In genomic region chr6:97978855-97979271, GRCh38 we compare ENCODE assay signal across 12 cellular contexts.
DNase-seq lines count a peak whose midpoint lies in the region; ATAC-seq and TF ChIP-seq lines count a peak whose summit lies in the region.
"Had no signal": no experiment of that assay in that cellular context is flagged by ENCODE, and none has a peak within 500 bp of the region (broad histone marks: within the 10 kb centered on the region; RNA-seq: fewer than 3 reads in every experiment).

No MANE protein-coding gene starts in this region.

- no peaks in the 10 kb centered on the region for H3K4me1 ChIP-seq in PC-9 (replicated peaks; ENCODE audit: insufficient read depth)
- no peaks in the 10 kb centered on the region for H3K4me1 ChIP-seq in osteoblast (ENCODE audit: insufficient read depth, low read length)
- H3K4me1 ChIP-seq in vagina, result no peaks in the 10 kb centered on the region
- H3K4me1 ChIP-seq: Peyer's patch had no signal

- H3K4me3 ChIP-seq in PC-9, result no peak overlapping the region
- no peak overlapping the region for H3K4me3 ChIP-seq in osteoblast (ENCODE audit: insufficient read depth, low read length)
- H3K4me3 ChIP-seq in vagina, result no peak overlapping the region
- H3K4me3 ChIP-seq: Peyer's patch had no signal

- H3F3A ChIP-seq in PC-9 (ENCODE audit: insufficient read depth, low read depth), result no peaks in the 10 kb centered on the region

- H4K20me1 ChIP-seq in PC-9 (ENCODE audit: insufficient read depth) (no peaks in the 10 kb centered on the region), osteoblast (ENCODE audit: insufficient read depth, low read length) (no peaks in the 10 kb centered on the region)

- H3K4me2 ChIP-seq in PC-9 (no peak overlapping the region), osteoblast (ENCODE audit: insufficient read depth, low read length) (no peak overlapping the region)

- H3K79me2 ChIP-seq in PC-9 (ENCODE audit: low read depth), result no peaks in the 10 kb centered on the region
- no peaks in the 10 kb centered on the region for H3K79me2 ChIP-seq in osteoblast (ENCODE audit: insufficient read depth, low read length)

- H3K36me3 ChIP-seq in PC-9 (ENCODE audit: low read depth), result no peaks in the 10 kb centered on the region
- no peaks in the 10 kb centered on the region for H3K36me3 ChIP-seq in osteoblast (ENCODE audit: insufficient read depth, low read length)
- no peaks in the 10 kb centered on the region for H3K36me3 ChIP-seq in vagina
- H3K36me3 ChIP-seq: Peyer's patch had no signal

- H3K27me3 ChIP-seq in PC-9 (ENCODE audit: insufficient read depth, low read depth) (no peaks in the 10 kb centered on the region), osteoblast (ENCODE audit: insufficient read depth, low read length) (no peaks in the 10 kb centered on the region), vagina (no peaks in the 10 kb centered on the region)
- H3K27me3 ChIP-seq: Peyer's patch had no signal

- POLR2A ChIA-PET in HEK293T (lab: Yijun Ruan, JAX) (no interaction called here), PC-9 (lab: Charles Lee; ENCODE audit: unreplicated experiment) (no interaction called here)

- no peak for TF ChIP-seq POLR2A in vagina (IDR thresholded peaks at IDR 0.05)

- H3K27ac ChIP-seq in PC-9, result no peak overlapping the region
- no peak overlapping the region for H3K27ac ChIP-seq in osteoblast (ENCODE audit: low read depth, low read length)
- H3K27ac ChIP-seq in vagina, result no peak overlapping the region
- H3K27ac ChIP-seq: Peyer's patch had no signal

- no peak overlapping the region for H2AFZ ChIP-seq in PC-9
- no peak overlapping the region for H2AFZ ChIP-seq in osteoblast (ENCODE audit: low read length)

- intact Hi-C loops in PC-9 (cut with micrococcal nuclease; ENCODE audit: unreplicated experiment) (no loop called here), vagina (cut with DNase I) (no loop called here)

- H3K9me2 ChIP-seq in PC-9 (ENCODE audit: insufficient read depth), result no peaks in the 10 kb centered on the region

- H3K9me3 ChIP-seq in PC-9 (ENCODE audit: insufficient read depth, low read depth) (no peaks in the 10 kb centered on the region), osteoblast (ENCODE audit: low read depth, low read length) (no peaks in the 10 kb centered on the region), vagina (no peaks in the 10 kb centered on the region)
- H3K9me3 ChIP-seq: Peyer's patch had no signal

- DNase-seq in D341Med (ENCODE audit: low spot score), result peak; percentile 21
- DNase-seq in HEK293T (ENCODE audit: extremely low spot score), result peak; percentile 35
- peak; percentile 30 for DNase-seq in RPMI8226
- DNase-seq in iPS-NIHi7 (ENCODE audit: extremely low spot score), result peak; percentile 45
- DNase-seq in PC-9, result no peak
- no peak for DNase-seq in osteoblast (ENCODE audit: insufficient read length, low spot score, missing footprints)
- DNase-seq in vagina (ENCODE audit: extremely low spot score in 2 of 2), result no peak
- DNase-seq: activated CD8-positive, alpha-beta memory T cell treated with anti-CD3 and anti-CD28 coated beads, Interleukin-2, amount 50 U/mL, for 4 hours; activated naive CD8-positive, alpha-beta T cell treated with anti-CD3 and anti-CD28 coated beads, Interleukin-2, amount 50 U/mL, for 24 hours; cortex of kidney had no signal

- CTCF ChIA-PET in HEK293T (lab: Yijun Ruan, JAX), result no interaction called here
- CTCF ChIA-PET in PC-9 (lab: Charles Lee), result no interaction called here

- no peak for ATAC-seq in GM18867 (IDR thresholded peaks at IDR 0.05; ENCODE audit: unreplicated experiment)
- ATAC-seq: activated naive CD8-positive, alpha-beta T cell treated with anti-CD3 and anti-CD28 coated beads, Interleukin-2, amount 50 U/mL, for 24 hours had no signal

- no TSS peak for BruUV-seq in PC-9 (replicated peaks; lab: Mats Ljungman, UMichigan)

- TF ChIP-seq CTCF in PC-9 (conservative IDR thresholded peaks at IDR 0.05) (no peak), osteoblast (IDR thresholded peaks at IDR 0.05; ENCODE audit: extremely low read depth, low read depth, low read length) (no peak), vagina (IDR thresholded peaks at IDR 0.05) (no peak)

TF ChIP-seq in HEK293T, 16 proteins besides CTCF, POLR2A, EP300 and RAD21:
- TF ChIP-seq FOXK2 (IDR thresholded peaks at IDR 0.05), result no peak
- no peak for TF ChIP-seq ZNF384 (IDR thresholded peaks at IDR 0.05)
- TF ChIP-seq HDGF (IDR thresholded peaks at IDR 0.05; ENCODE audit: borderline replicate concordance), result no peak
- no peak for TF ChIP-seq FOXA1 (IDR thresholded peaks at IDR 0.05)
- TF ChIP-seq ELF4 (IDR thresholded peaks at IDR 0.05), result no peak
- TF ChIP-seq FOXM1 (IDR thresholded peaks at IDR 0.05; ENCODE audit: borderline replicate concordance), result no peak
- no peak for TF ChIP-seq TARDBP (IDR thresholded peaks at IDR 0.05)
- no peak for TF ChIP-seq PKNOX1 (IDR thresholded peaks at IDR 0.05)
- TF ChIP-seq L3MBTL2 (conservative IDR thresholded peaks at IDR 0.05), result no peak
- no peak for TF ChIP-seq NFRKB (IDR thresholded peaks at IDR 0.05)
- no peak for TF ChIP-seq CTBP1 (IDR thresholded peaks at IDR 0.05; ENCODE audit: borderline replicate concordance)
- TF ChIP-seq LEF1 (IDR thresholded peaks at IDR 0.05; ENCODE audit: borderline replicate concordance), result no peak
- TF ChIP-seq SUZ12 (IDR thresholded peaks at IDR 0.05), result no peak
- TF ChIP-seq ARNT (IDR thresholded peaks at IDR 0.05), result no peak
- no peak for TF ChIP-seq SP1 (IDR thresholded peaks at IDR 0.05)
- TF ChIP-seq BHLHE40 (IDR thresholded peaks at IDR 0.05; ENCODE audit: borderline replicate concordance), result no peak

Comparison
In these comparisons a context has a peak if more than half of its experiments do, and no peak if none do; other contexts are left out.
1. DNase-seq: peak in D341Med (single experiment), HEK293T (single experiment), RPMI8226 (single experiment) and iPS-NIHi7 (single experiment); none in PC-9 (0 of 2), osteoblast (single experiment) and vagina (0 of 2).